In the genomic region with DNA sequence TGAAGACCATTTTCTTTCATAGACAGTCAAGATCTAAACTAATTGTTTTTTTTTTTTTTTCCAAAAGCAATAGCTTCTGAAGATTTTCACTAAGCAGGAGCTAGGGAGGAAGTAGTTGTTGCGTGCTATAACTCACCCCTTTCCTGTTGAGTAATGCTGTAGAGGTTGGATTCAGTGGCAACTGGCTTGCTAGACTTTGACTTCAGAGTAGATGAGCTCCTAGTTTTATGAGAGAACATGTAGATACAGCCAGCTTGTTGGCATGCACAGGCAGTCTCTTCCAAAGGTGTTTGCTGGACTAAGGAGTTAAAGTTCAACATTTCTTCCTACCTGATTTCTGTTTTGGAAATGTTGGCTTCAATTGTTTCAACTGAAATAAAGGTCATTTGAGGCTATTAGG, we compare ENCODE assay signal across 12 cellular contexts.
DNase-seq lines count a peak whose midpoint lies in the region; ATAC-seq and TF ChIP-seq lines count a peak whose summit lies in the region.
"Had no signal": no experiment of that assay in that cellular context is flagged by ENCODE, and none has a peak within 500 bp of the region (broad histone marks: within the 10 kb centered on the region; RNA-seq: fewer than 3 reads in every experiment).

No MANE protein-coding gene starts in this region.

- DNase-seq in left ventricle myocardium inferior (no peak), heart right ventricle (no peak), RWPE2 (ENCODE audit: low spot score) (no peak), foreskin fibroblast (peak; percentile 4 to 19), upper lobe of right lung (no peak), NCI-H526 (lab: John Stamatoyannopoulos, UW) (no peak), DMS 273 (lab: John Stamatoyannopoulos, UW; ENCODE audit: unreplicated experiment) (no peak), midbrain (lab: John Stamatoyannopoulos, UW) (no peak)
- DNase-seq: anterior cingulate cortex, NCI-H1436, spleen, T-helper 17 cell had no signal

- no peak overlapping the region for H3K4me3 ChIP-seq in left ventricle myocardium inferior
- no peak overlapping the region for H3K4me3 ChIP-seq in heart right ventricle
- no peak overlapping the region for H3K4me3 ChIP-seq in RWPE2 (ENCODE audit: severe bottlenecking)
- no peak overlapping the region for H3K4me3 ChIP-seq in foreskin fibroblast (ENCODE audit: low read depth in 1 of 2, low read length in 2 of 2)
- H3K4me3 ChIP-seq in upper lobe of right lung: no peak overlapping the region
- H3K4me3 ChIP-seq: spleen had no signal

- intact Hi-C loops in left ventricle myocardium inferior (cut with micrococcal nuclease) (loop anchor here (10.0 kb wide), 1 partner anchor 64 kb away; a partner anchor contains a TSS), heart right ventricle (cut with DNase I) (loop anchor here in 7 of 10 donors (5.0 to 10.0 kb wide), 3 partner anchors 64 to 404 kb away; a partner anchor contains a TSS), upper lobe of right lung (cut with DNase I) (loop anchor here (5.0 kb wide), 1 partner anchor 126 kb away; no protein-coding TSS in a partner anchor)

- WGBS in heart right ventricle, 2 donors: 49 to 74% methylated on average over 1 of the region's 1 CpG

- H3K9me3 ChIP-seq in left ventricle myocardium inferior (replicated peaks) (no peaks in the 10 kb centered on the region), heart right ventricle (no peaks in the 10 kb centered on the region), RWPE2 (ENCODE audit: severe bottlenecking) (no peaks in the 10 kb centered on the region), upper lobe of right lung (no peaks in the 10 kb centered on the region)
- H3K9me3 ChIP-seq: spleen had no signal

- TF ChIP-seq CTCF in left ventricle myocardium inferior (IDR thresholded peaks at IDR 0.05; ENCODE audit: borderline replicate concordance) (no peak), heart right ventricle (IDR thresholded peaks at IDR 0.05) (no peak), RWPE2 (IDR thresholded peaks at IDR 0.05; ENCODE audit: poor library complexity, severe bottlenecking) (no peak), foreskin fibroblast (IDR thresholded peaks at IDR 0.05; ENCODE audit: low read depth, low read length) (no peak), upper lobe of right lung (IDR thresholded peaks at IDR 0.05) (no peak)

- H3K4me1 ChIP-seq in left ventricle myocardium inferior: peaks cover 39% of the 10 kb centered on the region
- peaks cover 0 to 42% (median 35%) of the 10 kb centered on the region in 9 donors for H3K4me1 ChIP-seq in heart right ventricle
- H3K4me1 ChIP-seq in RWPE2 (ENCODE audit: insufficient read depth, poor library complexity, severe bottlenecking): peaks cover 6% of the 10 kb centered on the region
- peaks cover 21% of the 10 kb centered on the region for H3K4me1 ChIP-seq in upper lobe of right lung

- H3K27me3 ChIP-seq in left ventricle myocardium inferior (ENCODE audit: low read depth): no peaks in the 10 kb centered on the region
- no peaks in the 10 kb centered on the region for H3K27me3 ChIP-seq in heart right ventricle
- no peaks in the 10 kb centered on the region for H3K27me3 ChIP-seq in RWPE2 (ENCODE audit: insufficient read depth, poor library complexity, severe bottlenecking)
- H3K27me3 ChIP-seq in upper lobe of right lung: no peaks in the 10 kb centered on the region
- H3K27me3 ChIP-seq: spleen had no signal

- ATAC-seq in heart right ventricle: no peak
- ATAC-seq in RWPE2 (ENCODE audit: low read depth): peak; percentile 56
- peak; percentile 46 for ATAC-seq in upper lobe of right lung
- ATAC-seq: T-helper 17 cell had no signal

- H3K27ac ChIP-seq in left ventricle myocardium inferior (replicated peaks) (peak overlapping the region; percentile 65), heart right ventricle (peak overlapping the region in 2 of 10 donors; percentile 18 to 70), RWPE2 (ENCODE audit: poor library complexity, severe bottlenecking) (no peak overlapping the region), upper lobe of right lung (no peak overlapping the region)

- H3K36me3 ChIP-seq in left ventricle myocardium inferior (peaks cover 2% of the 10 kb centered on the region), heart right ventricle (peaks cover 0 to 8% (median 0%) of the 10 kb centered on the region in 9 donors), RWPE2 (ENCODE audit: low read depth) (no peaks in the 10 kb centered on the region), upper lobe of right lung (no peaks in the 10 kb centered on the region)

Comparison
In these comparisons a context has a peak if more than half of its experiments do, and no peak if none do; other contexts are left out.
1. DNase-seq: peak in foreskin fibroblast (2 of 2); none in left ventricle myocardium inferior (single experiment), heart right ventricle (0 of 2), RWPE2 (single experiment), upper lobe of right lung (single experiment), NCI-H526 (0 of 2), DMS 273 (single experiment) and midbrain (single experiment).
2. ATAC-seq: peak in RWPE2 (single experiment) and upper lobe of right lung (single experiment); none in heart right ventricle (0 of 8).